ENCODE assay signal across 11 cellular contexts in genomic region chr9:129206401-129206800, GRCh38.
"Had no signal": no experiment of that assay in that cellular context is flagged by ENCODE, and none has a peak within 500 bp of the region (broad histone marks: within the 10 kb centered on the region; RNA-seq: fewer than 3 reads in every experiment).

No MANE protein-coding gene starts in this region.

- DNase-seq: activated CD8-positive, alpha-beta memory T cell treated with anti-CD3 and anti-CD28 coated beads for 24 hours; activated naive CD4-positive, alpha-beta T cell treated with anti-CD3 and anti-CD28 coated beads, Interleukin-2, amount 50 U/mL, for 16 hours; anterior cingulate cortex; hippocampal formation; kidney glomerular epithelial cell; small intestine; trophoblast cell had no signal

- H3K9me3 ChIP-seq: neutrophil, right atrium auricular region had no signal

- H3K27ac ChIP-seq: neutrophil, right atrium auricular region had no signal

- H3K27me3 ChIP-seq: neutrophil, right atrium auricular region had no signal

- H3K36me3 ChIP-seq: neutrophil, right atrium auricular region had no signal

- H3K27ac Mint-ChIP-seq: activated T-helper 2 cell treated with anti-CD3 and anti-CD28 coated beads, Interferon-gamma antibody, Interleukin-2, Interleukin-4, amounts not matched to agents 10 μg/mL and 5 μg/mL and 100 μg/mL, durations not matched to agents 14 hours and 24 hours and 36 hours had no signal

- ATAC-seq: esophagus mucosa had no signal

- H3K4me3 ChIP-seq: right atrium auricular region had no signal

- H3K9me3 Mint-ChIP-seq: activated T-helper 2 cell treated with anti-CD3 and anti-CD28 coated beads, Interferon-gamma antibody, Interleukin-2, Interleukin-4, amounts not matched to agents 10 μg/mL and 5 μg/mL and 100 μg/mL, durations not matched to agents 14 hours and 24 hours and 36 hours had no signal
